Comparison of ENCODE assay signal across 1 cellular context in genomic region chr20:388034-388994, GRCh38.
A peak's percentile ranks its signal among the peaks of the same experiment; 100 is the strongest.
TF ChIP-seq lines count a peak whose summit lies in the region.

No MANE protein-coding gene starts in this region.

TF ChIP-seq in HepG2, 621 proteins besides CTCF, POLR2A, EP300 and RAD21 (continues in another document):
- TF ChIP-seq YEATS4 (CRISPR knock-in tag; IDR thresholded peaks at IDR 0.05; ENCODE audit: borderline replicate concordance) (no peak), SMARCC2 (IDR thresholded peaks at IDR 0.05) (no peak), ESRRA (CRISPR knock-in tag; IDR thresholded peaks at IDR 0.05; ENCODE audit: low read depth) (no peak), POGK (CRISPR knock-in tag; conservative IDR thresholded peaks at IDR 0.05) (0 out of 2 replicates have a peak, but pooled peaks have one; percentile 21), ZNF354B (CRISPR knock-in tag; IDR thresholded peaks at IDR 0.05) (no peak; the same call in 1 of the 2 replicates), BCL3 (CRISPR knock-in tag; IDR thresholded peaks at IDR 0.05) (0 out of 2 replicates have a peak, but pooled peaks have one; percentile 39), SOX6 (IDR thresholded peaks at IDR 0.05) (no peak), SOX6 (CRISPR knock-in tag; IDR thresholded peaks at IDR 0.05) (no peak), U2AF1 (optimal IDR thresholded peaks at IDR 0.05; ENCODE audit: low read depth, low read length) (no peak), MXD1 (CRISPR knock-in tag; IDR thresholded peaks at IDR 0.05) (no peak), ZNF878 (CRISPR knock-in tag; IDR thresholded peaks at IDR 0.05) (0 out of 2 replicates have a peak, but pooled peaks have one; percentile 9), JDP2 (CRISPR knock-in tag; IDR thresholded peaks at IDR 0.05; ENCODE audit: borderline replicate concordance) (no peak), ZNF253 (CRISPR knock-in tag; IDR thresholded peaks at IDR 0.05; ENCODE audit: borderline replicate concordance) (no peak), CBX1 (IDR thresholded peaks at IDR 0.05; ENCODE audit: low read depth) (no peak), GTF2F1 (IDR thresholded peaks at IDR 0.05; ENCODE audit: low read length) (no peak), ZFAT (CRISPR knock-in tag; conservative IDR thresholded peaks at IDR 0.05) (no peak), SRF (IDR thresholded peaks at IDR 0.05; ENCODE audit: low read depth, low read length) (no peak), ZNF766 (CRISPR knock-in tag; IDR thresholded peaks at IDR 0.05; ENCODE audit: borderline replicate concordance) (no peak), CEBPZ (IDR thresholded peaks at IDR 0.05; ENCODE audit: low read length) (no peak), IKZF4 (CRISPR knock-in tag; IDR thresholded peaks at IDR 0.05; ENCODE audit: borderline replicate concordance, low read depth, not compliant biosample characterization) (peak; percentile 31), ZNF576 (CRISPR knock-in tag; IDR thresholded peaks at IDR 0.05) (no peak), CCAR2 (optimal IDR thresholded peaks at IDR 0.05; ENCODE audit: low read depth, low read length) (no peak), AKAP8 (CRISPR knock-in tag; IDR thresholded peaks at IDR 0.05) (no peak; the same call in 1 of the 2 replicates), KDM3A (CRISPR knock-in tag; IDR thresholded peaks at IDR 0.05; ENCODE audit: low read depth) (no peak), HNRNPLL (IDR thresholded peaks at IDR 0.05; ENCODE audit: low read depth, low read length, poor library complexity, severe bottlenecking) (no peak), JUNB (CRISPR knock-in tag; IDR thresholded peaks at IDR 0.05; ENCODE audit: borderline replicate concordance) (no peak), ZBTB8A (CRISPR knock-in tag; IDR thresholded peaks at IDR 0.05; ENCODE audit: borderline replicate concordance, low read depth) (0 out of 2 replicates have a peak, but pooled peaks have one; percentile 31), GTF3A (CRISPR knock-in tag; conservative IDR thresholded peaks at IDR 0.05) (no peak), ELF4 (CRISPR knock-in tag; IDR thresholded peaks at IDR 0.05; ENCODE audit: borderline replicate concordance) (no peak), KDM5B (CRISPR knock-in tag; IDR thresholded peaks at IDR 0.05; ENCODE audit: borderline replicate concordance) (no peak), MEIS1 (CRISPR knock-in tag; IDR thresholded peaks at IDR 0.05; ENCODE audit: borderline replicate concordance) (no peak), PHF5A (CRISPR knock-in tag; IDR thresholded peaks at IDR 0.05; ENCODE audit: low read depth, unreplicated experiment) (no peak), AGO1 (IDR thresholded peaks at IDR 0.05; ENCODE audit: low read depth, low read length, poor library complexity, severe bottlenecking) (peak; percentile 73), EZH2 (conservative IDR thresholded peaks at IDR 0.05; ENCODE audit: low read depth, low read length) (no peak), ATF7 (IDR thresholded peaks at IDR 0.05) (no peak), ATF7 (CRISPR knock-in tag; IDR thresholded peaks at IDR 0.05) (no peak)
- TF ChIP-seq, protein P1, sequence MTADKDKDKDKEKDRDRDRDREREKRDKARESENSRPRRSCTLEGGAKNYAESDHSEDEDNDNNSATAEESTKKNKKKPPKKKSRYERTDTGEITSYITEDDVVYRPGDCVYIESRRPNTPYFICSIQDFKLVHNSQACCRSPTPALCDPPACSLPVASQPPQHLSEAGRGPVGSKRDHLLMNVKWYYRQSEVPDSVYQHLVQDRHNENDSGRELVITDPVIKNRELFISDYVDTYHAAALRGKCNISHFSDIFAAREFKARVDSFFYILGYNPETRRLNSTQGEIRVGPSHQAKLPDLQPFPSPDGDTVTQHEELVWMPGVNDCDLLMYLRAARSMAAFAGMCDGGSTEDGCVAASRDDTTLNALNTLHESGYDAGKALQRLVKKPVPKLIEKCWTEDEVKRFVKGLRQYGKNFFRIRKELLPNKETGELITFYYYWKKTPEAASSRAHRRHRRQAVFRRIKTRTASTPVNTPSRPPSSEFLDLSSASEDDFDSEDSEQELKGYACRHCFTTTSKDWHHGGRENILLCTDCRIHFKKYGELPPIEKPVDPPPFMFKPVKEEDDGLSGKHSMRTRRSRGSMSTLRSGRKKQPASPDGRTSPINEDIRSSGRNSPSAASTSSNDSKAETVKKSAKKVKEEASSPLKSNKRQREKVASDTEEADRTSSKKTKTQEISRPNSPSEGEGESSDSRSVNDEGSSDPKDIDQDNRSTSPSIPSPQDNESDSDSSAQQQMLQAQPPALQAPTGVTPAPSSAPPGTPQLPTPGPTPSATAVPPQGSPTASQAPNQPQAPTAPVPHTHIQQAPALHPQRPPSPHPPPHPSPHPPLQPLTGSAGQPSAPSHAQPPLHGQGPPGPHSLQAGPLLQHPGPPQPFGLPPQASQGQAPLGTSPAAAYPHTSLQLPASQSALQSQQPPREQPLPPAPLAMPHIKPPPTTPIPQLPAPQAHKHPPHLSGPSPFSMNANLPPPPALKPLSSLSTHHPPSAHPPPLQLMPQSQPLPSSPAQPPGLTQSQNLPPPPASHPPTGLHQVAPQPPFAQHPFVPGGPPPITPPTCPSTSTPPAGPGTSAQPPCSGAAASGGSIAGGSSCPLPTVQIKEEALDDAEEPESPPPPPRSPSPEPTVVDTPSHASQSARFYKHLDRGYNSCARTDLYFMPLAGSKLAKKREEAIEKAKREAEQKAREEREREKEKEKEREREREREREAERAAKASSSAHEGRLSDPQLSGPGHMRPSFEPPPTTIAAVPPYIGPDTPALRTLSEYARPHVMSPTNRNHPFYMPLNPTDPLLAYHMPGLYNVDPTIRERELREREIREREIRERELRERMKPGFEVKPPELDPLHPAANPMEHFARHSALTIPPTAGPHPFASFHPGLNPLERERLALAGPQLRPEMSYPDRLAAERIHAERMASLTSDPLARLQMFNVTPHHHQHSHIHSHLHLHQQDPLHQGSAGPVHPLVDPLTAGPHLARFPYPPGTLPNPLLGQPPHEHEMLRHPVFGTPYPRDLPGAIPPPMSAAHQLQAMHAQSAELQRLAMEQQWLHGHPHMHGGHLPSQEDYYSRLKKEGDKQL (CRISPR knock-in tag; IDR thresholded peaks at IDR 0.05; ENCODE audit: low read depth) = no peak
- TF ChIP-seq, protein P2, sequence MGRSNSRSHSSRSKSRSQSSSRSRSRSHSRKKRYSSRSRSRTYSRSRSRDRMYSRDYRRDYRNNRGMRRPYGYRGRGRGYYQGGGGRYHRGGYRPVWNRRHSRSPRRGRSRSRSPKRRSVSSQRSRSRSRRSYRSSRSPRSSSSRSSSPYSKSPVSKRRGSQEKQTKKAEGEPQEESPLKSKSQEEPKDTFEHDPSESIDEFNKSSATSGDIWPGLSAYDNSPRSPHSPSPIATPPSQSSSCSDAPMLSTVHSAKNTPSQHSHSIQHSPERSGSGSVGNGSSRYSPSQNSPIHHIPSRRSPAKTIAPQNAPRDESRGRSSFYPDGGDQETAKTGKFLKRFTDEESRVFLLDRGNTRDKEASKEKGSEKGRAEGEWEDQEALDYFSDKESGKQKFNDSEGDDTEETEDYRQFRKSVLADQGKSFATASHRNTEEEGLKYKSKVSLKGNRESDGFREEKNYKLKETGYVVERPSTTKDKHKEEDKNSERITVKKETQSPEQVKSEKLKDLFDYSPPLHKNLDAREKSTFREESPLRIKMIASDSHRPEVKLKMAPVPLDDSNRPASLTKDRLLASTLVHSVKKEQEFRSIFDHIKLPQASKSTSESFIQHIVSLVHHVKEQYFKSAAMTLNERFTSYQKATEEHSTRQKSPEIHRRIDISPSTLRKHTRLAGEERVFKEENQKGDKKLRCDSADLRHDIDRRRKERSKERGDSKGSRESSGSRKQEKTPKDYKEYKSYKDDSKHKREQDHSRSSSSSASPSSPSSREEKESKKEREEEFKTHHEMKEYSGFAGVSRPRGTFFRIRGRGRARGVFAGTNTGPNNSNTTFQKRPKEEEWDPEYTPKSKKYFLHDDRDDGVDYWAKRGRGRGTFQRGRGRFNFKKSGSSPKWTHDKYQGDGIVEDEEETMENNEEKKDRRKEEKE (IDR thresholded peaks at IDR 0.05) = no peak
- TF ChIP-seq, protein P3, sequence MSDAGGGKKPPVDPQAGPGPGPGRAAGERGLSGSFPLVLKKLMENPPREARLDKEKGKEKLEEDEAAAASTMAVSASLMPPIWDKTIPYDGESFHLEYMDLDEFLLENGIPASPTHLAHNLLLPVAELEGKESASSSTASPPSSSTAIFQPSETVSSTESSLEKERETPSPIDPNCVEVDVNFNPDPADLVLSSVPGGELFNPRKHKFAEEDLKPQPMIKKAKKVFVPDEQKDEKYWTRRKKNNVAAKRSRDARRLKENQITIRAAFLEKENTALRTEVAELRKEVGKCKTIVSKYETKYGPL (CRISPR knock-in tag; IDR thresholded peaks at IDR 0.05) = 0 out of 2 replicates have a peak, but pooled peaks have one; percentile 9
- TF ChIP-seq, protein P4, sequence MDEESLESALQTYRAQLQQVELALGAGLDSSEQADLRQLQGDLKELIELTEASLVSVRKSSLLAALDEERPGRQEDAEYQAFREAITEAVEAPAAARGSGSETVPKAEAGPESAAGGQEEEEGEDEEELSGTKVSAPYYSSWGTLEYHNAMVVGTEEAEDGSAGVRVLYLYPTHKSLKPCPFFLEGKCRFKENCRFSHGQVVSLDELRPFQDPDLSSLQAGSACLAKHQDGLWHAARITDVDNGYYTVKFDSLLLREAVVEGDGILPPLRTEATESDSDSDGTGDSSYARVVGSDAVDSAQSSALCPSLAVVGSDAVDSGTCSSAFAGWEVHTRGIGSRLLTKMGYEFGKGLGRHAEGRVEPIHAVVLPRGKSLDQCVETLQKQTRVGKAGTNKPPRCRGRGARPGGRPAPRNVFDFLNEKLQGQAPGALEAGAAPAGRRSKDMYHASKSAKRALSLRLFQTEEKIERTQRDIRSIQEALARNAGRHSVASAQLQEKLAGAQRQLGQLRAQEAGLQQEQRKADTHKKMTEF (CRISPR knock-in tag; IDR thresholded peaks at IDR 0.05) = no peak
- TF ChIP-seq, protein P5, sequence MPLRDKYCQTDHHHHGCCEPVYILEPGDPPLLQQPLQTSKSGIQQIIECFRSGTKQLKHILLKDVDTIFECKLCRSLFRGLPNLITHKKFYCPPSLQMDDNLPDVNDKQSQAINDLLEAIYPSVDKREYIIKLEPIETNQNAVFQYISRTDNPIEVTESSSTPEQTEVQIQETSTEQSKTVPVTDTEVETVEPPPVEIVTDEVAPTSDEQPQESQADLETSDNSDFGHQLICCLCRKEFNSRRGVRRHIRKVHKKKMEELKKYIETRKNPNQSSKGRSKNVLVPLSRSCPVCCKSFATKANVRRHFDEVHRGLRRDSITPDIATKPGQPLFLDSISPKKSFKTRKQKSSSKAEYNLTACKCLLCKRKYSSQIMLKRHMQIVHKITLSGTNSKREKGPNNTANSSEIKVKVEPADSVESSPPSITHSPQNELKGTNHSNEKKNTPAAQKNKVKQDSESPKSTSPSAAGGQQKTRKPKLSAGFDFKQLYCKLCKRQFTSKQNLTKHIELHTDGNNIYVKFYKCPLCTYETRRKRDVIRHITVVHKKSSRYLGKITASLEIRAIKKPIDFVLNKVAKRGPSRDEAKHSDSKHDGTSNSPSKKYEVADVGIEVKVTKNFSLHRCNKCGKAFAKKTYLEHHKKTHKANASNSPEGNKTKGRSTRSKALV (CRISPR knock-in tag; IDR thresholded peaks at IDR 0.05) = no peak
